Comparison of ENCODE assay signal across 14 cellular contexts in the genomic region with DNA sequence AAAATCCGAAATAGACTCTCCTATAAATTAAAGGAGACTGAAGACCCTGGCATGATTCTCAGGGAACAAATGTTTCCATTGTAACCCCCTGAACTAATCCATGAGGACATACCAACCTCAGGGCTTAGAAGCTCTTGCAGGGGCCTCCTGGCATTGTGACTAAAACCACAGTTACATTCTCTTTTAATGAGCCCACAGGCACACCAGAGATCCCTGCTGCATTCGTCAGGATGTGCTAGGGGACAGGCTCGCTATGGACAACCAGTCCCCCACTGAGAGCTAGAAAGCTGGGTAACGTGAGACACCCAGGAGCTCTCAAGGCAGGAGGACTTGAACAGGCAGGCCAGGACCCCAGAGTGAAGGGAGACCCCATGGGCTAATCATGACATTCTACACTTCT.
DNase-seq lines count a peak whose midpoint lies in the region; ATAC-seq and TF ChIP-seq lines count a peak whose summit lies in the region.
"Had no signal": no experiment of that assay in that cellular context is flagged by ENCODE, and none has a peak within 500 bp of the region (broad histone marks: within the 10 kb centered on the region; RNA-seq: fewer than 3 reads in every experiment).

No MANE protein-coding gene starts in this region.

- in situ Hi-C loops in astrocyte of the spinal cord (cut with HindIII; ENCODE audit: low sequenced_read_pairs): no loop called here

- ATAC-seq in GM19467 (IDR thresholded peaks at IDR 0.05; ENCODE audit: unreplicated experiment) (no peak), GM21390 (IDR thresholded peaks at IDR 0.05; ENCODE audit: unreplicated experiment) (no peak)

- peak; percentile 69 for DNase-seq in Daoy (ENCODE audit: low read depth)
- peak; percentile 5 for DNase-seq in RPMI7951 (ENCODE audit: low read depth)
- DNase-seq in astrocyte of the spinal cord (ENCODE audit: low read depth, low spot score): peak; percentile 39
- DNase-seq in smooth muscle cell (lab: John Stamatoyannopoulos, UW; ENCODE audit: unreplicated experiment): no peak
- no peak for DNase-seq in NCI-H1048 (lab: John Stamatoyannopoulos, UW)
- DNase-seq: CD4-positive, alpha-beta T cell; DMS79 treated with DMSO at 0.1 percent for 48 hours; NCI-H1092; NCI-H2227 treated with DMSO at 0.1 percent for 48 hours; NCI-H524 treated with DMSO at 0.1 percent for 48 hours; NK-92 treated with Interleukin-12 subunit alpha and Interleukin-12 subunit beta, amount 100 ng/mL, for 24 hours; SK-N-SH had no signal

- no peaks in the 10 kb centered on the region for H3K27me3 ChIP-seq in smooth muscle cell (ENCODE audit: low read depth)

- no peaks in the 10 kb centered on the region for H3K9me3 ChIP-seq in smooth muscle cell (replicated peaks; ENCODE audit: low read depth)
- H3K9me3 ChIP-seq: SK-N-SH had no signal

- H3K4me3 ChIP-seq in astrocyte of the spinal cord (ENCODE audit: low read depth, low read length) (no peak overlapping the region), smooth muscle cell (no peak overlapping the region)

- H3K9ac ChIP-seq in smooth muscle cell (ENCODE audit: low read depth): no peak overlapping the region
- H3K9ac ChIP-seq: SK-N-SH had no signal

- H2AFZ ChIP-seq in smooth muscle cell (ENCODE audit: low read depth): no peak overlapping the region

- peak overlapping the region; percentile 19 for H3K4me2 ChIP-seq in smooth muscle cell
- H3K4me2 ChIP-seq: SK-N-SH had no signal

- peaks cover 11% of the 10 kb centered on the region for H3K4me1 ChIP-seq in smooth muscle cell (ENCODE audit: low read depth)

- no peak overlapping the region for H3K27ac ChIP-seq in smooth muscle cell (ENCODE audit: low read depth)

- TF ChIP-seq CTCF in astrocyte of the spinal cord (IDR thresholded peaks at IDR 0.05; ENCODE audit: low read depth, low read length) (no peak), smooth muscle cell (IDR thresholded peaks at IDR 0.05; ENCODE audit: borderline replicate concordance, insufficient read depth, poor library complexity, severe bottlenecking) (no peak)

- no peaks in the 10 kb centered on the region for H3F3A ChIP-seq in smooth muscle cell (ENCODE audit: low read depth)

- H4K20me1 ChIP-seq in smooth muscle cell (ENCODE audit: low read depth): no peaks in the 10 kb centered on the region

- H3K36me3 ChIP-seq in smooth muscle cell (ENCODE audit: low read depth): no peaks in the 10 kb centered on the region

- no peaks in the 10 kb centered on the region for H3K79me2 ChIP-seq in smooth muscle cell (ENCODE audit: low read depth)

- 54% methylated on average over 4 of the region's 4 CpGs for WGBS in smooth muscle cell (ENCODE audit: low lambda C conversion rate)

Comparison
In these comparisons a context has a peak if more than half of its experiments do, and no peak if none do; other contexts are left out.
1. DNase-seq: peak in Daoy (single experiment), RPMI7951 (single experiment) and astrocyte of the spinal cord (single experiment); none in smooth muscle cell (single experiment) and NCI-H1048 (single experiment).